Comparison of ENCODE assay signal across 23 cellular contexts in genomic region chr5:161261693-161262323, GRCh38.
DNase-seq lines count a peak whose midpoint lies in the region; ATAC-seq lines count a peak whose summit lies in the region.
"Had no signal": no experiment of that assay in that cellular context is flagged by ENCODE, and none has a peak within 500 bp of the region (broad histone marks: within the 10 kb centered on the region; RNA-seq: fewer than 3 reads in every experiment).

No MANE protein-coding gene starts in this region.

- DNase-seq in NCI-H1417 (lab: John Stamatoyannopoulos, UW) (no peak), pons (ENCODE audit: low spot score) (no peak), COLO668 (lab: John Stamatoyannopoulos, UW; ENCODE audit: unreplicated experiment) (no peak)
- DNase-seq: activated CD8-positive, alpha-beta memory T cell treated with anti-CD3 and anti-CD28 coated beads for 24 hours; activated gamma-delta T cell; activated T-cell treated with anti-CD3 and anti-CD28 coated beads, Interleukin-2, amount 50 U/mL, for 1 hour; AML-193; CD8-positive, alpha-beta T cell; HCEC 1CT; kidney; midbrain; naive thymus-derived CD8-positive, alpha-beta T cell; NCI-H510A treated with DMSO at 0.1 percent for 48 hours; NK-92 treated with Interleukin-12 subunit alpha and Interleukin-12 subunit beta, amount 100 ng/mL, for 24 hours; occipital lobe; stimulated activated CD4-positive, alpha-beta T cell treated with anti-CD3 and anti-CD28 coated beads, Interleukin-1b, Interleukin-23, amount 100 ng/mL, for 48 hours; T-helper 1 cell; upper lobe of left lung had no signal

- peak; percentile 65 for ATAC-seq in GM18511 (IDR thresholded peaks at IDR 0.05; ENCODE audit: unreplicated experiment)
- peak; percentile 66 for ATAC-seq in GM19463 (IDR thresholded peaks at IDR 0.05; ENCODE audit: unreplicated experiment)
- peak; percentile 62 for ATAC-seq in HG02981 (IDR thresholded peaks at IDR 0.05; ENCODE audit: unreplicated experiment)
- peak; percentile 55 for ATAC-seq in HG03457 (IDR thresholded peaks at IDR 0.05; ENCODE audit: unreplicated experiment)
- no peak for ATAC-seq in HG02885 (IDR thresholded peaks at IDR 0.05; ENCODE audit: poor library complexity, unreplicated experiment)
- ATAC-seq: CD8-positive, alpha-beta T cell; naive thymus-derived CD8-positive, alpha-beta T cell had no signal
